In the genomic region with DNA sequence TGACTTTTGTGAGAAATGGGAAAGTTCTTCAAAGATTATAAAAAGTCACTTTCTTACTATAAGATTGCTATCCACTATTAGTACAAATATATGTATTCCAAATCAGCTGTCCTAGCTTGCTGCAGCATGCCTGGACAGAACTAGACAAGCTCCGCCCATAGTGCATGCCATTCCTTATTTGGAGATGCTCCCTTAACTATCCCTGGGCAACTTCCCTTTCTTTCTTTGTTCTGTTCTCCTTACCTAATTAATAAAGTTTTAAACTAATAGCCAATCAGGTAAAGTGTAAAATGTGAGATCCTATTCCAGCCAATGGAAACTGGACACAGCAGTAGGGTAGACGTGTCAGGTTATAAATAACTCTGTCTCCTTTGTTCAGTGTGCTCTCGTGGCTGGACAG, we compare ENCODE assay signal across 1 cellular context.
TF ChIP-seq lines count a peak whose summit lies in the region.

No MANE protein-coding gene starts in this region.

TF ChIP-seq in SK-N-SH treated with all-trans-retinoic acid at 6 μM for 48 hours, 23 proteins besides CTCF, POLR2A, EP300 and RAD21 (continued from another document):
- TF ChIP-seq, protein P1, sequence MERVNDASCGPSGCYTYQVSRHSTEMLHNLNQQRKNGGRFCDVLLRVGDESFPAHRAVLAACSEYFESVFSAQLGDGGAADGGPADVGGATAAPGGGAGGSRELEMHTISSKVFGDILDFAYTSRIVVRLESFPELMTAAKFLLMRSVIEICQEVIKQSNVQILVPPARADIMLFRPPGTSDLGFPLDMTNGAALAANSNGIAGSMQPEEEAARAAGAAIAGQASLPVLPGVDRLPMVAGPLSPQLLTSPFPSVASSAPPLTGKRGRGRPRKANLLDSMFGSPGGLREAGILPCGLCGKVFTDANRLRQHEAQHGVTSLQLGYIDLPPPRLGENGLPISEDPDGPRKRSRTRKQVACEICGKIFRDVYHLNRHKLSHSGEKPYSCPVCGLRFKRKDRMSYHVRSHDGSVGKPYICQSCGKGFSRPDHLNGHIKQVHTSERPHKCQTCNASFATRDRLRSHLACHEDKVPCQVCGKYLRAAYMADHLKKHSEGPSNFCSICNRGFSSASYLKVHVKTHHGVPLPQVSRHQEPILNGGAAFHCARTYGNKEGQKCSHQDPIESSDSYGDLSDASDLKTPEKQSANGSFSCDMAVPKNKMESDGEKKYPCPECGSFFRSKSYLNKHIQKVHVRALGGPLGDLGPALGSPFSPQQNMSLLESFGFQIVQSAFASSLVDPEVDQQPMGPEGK (CRISPR knock-in tag; IDR thresholded peaks at IDR 0.05; ENCODE audit: borderline replicate concordance) = no peak
- TF ChIP-seq BACH2 (CRISPR knock-in tag; IDR thresholded peaks at IDR 0.05; ENCODE audit: borderline replicate concordance) (no peak), ZFP3 (CRISPR knock-in tag; IDR thresholded peaks at IDR 0.05) (no peak), ZNF70 (CRISPR knock-in tag; IDR thresholded peaks at IDR 0.05) (no peak), ISL1 (CRISPR knock-in tag; IDR thresholded peaks at IDR 0.05) (no peak), ESRRG (CRISPR knock-in tag; IDR thresholded peaks at IDR 0.05) (no peak), TOX (CRISPR knock-in tag; IDR thresholded peaks at IDR 0.05; ENCODE audit: borderline replicate concordance) (no peak), TCF4 (CRISPR knock-in tag; IDR thresholded peaks at IDR 0.05; ENCODE audit: borderline replicate concordance) (no peak)
- TF ChIP-seq, protein P2, sequence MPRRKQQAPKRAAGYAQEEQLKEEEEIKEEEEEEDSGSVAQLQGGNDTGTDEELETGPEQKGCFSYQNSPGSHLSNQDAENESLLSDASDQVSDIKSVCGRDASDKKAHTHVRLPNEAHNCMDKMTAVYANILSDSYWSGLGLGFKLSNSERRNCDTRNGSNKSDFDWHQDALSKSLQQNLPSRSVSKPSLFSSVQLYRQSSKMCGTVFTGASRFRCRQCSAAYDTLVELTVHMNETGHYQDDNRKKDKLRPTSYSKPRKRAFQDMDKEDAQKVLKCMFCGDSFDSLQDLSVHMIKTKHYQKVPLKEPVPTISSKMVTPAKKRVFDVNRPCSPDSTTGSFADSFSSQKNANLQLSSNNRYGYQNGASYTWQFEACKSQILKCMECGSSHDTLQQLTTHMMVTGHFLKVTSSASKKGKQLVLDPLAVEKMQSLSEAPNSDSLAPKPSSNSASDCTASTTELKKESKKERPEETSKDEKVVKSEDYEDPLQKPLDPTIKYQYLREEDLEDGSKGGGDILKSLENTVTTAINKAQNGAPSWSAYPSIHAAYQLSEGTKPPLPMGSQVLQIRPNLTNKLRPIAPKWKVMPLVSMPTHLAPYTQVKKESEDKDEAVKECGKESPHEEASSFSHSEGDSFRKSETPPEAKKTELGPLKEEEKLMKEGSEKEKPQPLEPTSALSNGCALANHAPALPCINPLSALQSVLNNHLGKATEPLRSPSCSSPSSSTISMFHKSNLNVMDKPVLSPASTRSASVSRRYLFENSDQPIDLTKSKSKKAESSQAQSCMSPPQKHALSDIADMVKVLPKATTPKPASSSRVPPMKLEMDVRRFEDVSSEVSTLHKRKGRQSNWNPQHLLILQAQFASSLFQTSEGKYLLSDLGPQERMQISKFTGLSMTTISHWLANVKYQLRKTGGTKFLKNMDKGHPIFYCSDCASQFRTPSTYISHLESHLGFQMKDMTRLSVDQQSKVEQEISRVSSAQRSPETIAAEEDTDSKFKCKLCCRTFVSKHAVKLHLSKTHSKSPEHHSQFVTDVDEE (CRISPR knock-in tag; IDR thresholded peaks at IDR 0.05) = no peak
